1 cellular context compared by ENCODE assay signal in genomic region chr14:60510254-60510975, GRCh38.
TF ChIP-seq lines count a peak whose summit lies in the region.

No MANE protein-coding gene starts in this region.

TF ChIP-seq in GM12878, 131 proteins besides CTCF, POLR2A, EP300 and RAD21:
- TF ChIP-seq EZH2 (IDR thresholded peaks at IDR 0.05; ENCODE audit: borderline replicate concordance, control insufficient read depth, low read depth, low read length) (0 out of 2 replicates have a peak, but pooled peaks have one; percentile 47), ZSCAN29 (IDR thresholded peaks at IDR 0.05) (no peak)
